ENCODE assay signal across 8 cellular contexts in genomic region chr12:94941440-94941862, GRCh38.
DNase-seq lines count a peak whose midpoint lies in the region; ATAC-seq and TF ChIP-seq lines count a peak whose summit lies in the region.

No MANE protein-coding gene starts in this region.

- TF ChIP-seq CTCF in AG10803 (conservative IDR thresholded peaks at IDR 0.05; ENCODE audit: low read length) (no peak), choroid plexus epithelial cell (conservative IDR thresholded peaks at IDR 0.05; ENCODE audit: low read depth, low read length) (no peak), omental fat pad (IDR thresholded peaks at IDR 0.05) (no peak)

- DNase-seq in AG10803 (ENCODE audit: low read depth) (peak; percentile 80), T1000 (lab: John Stamatoyannopoulos, UW) (peak; percentile 11), choroid plexus epithelial cell (ENCODE audit: low read depth) (peak; percentile 86), omental fat pad (ENCODE audit: low spot score) (no peak), COR-L47 (lab: John Stamatoyannopoulos, UW) (no peak), UCSD-AML1 (lab: John Stamatoyannopoulos, UW; ENCODE audit: unreplicated experiment) (no peak), SIG-M5 (lab: John Stamatoyannopoulos, UW) (no peak)

- no peak overlapping the region for H3K4me3 ChIP-seq in AG10803 (ENCODE audit: low read length)
- no peak overlapping the region for H3K4me3 ChIP-seq in choroid plexus epithelial cell (ENCODE audit: low read depth, low read length)

- ATAC-seq in HG03103 (IDR thresholded peaks at IDR 0.05; ENCODE audit: low read depth, unreplicated experiment): peak; percentile 57
- peak; percentile 42 for ATAC-seq in omental fat pad (ENCODE audit: low FRiP score)

Comparison
In these comparisons a context has a peak if more than half of its experiments do, and no peak if none do; other contexts are left out.
1. DNase-seq: peak in AG10803 (single experiment), T1000 (single experiment) and choroid plexus epithelial cell (single experiment); none in omental fat pad (single experiment), COR-L47 (single experiment), UCSD-AML1 (single experiment) and SIG-M5 (single experiment).